Comparison of ENCODE assay signal across 8 cellular contexts in genomic region chr14:50559990-50560928, GRCh38. TPM values are rescaled to one million over a fixed set of nuclear protein-coding genes. Genes with fewer than 3 reads are reported as not detected.
A peak's percentile ranks its signal among the peaks of the same experiment; 100 is the strongest.
DNase-seq lines count a peak whose midpoint lies in the region; ATAC-seq, FAIRE-seq and TF ChIP-seq lines count a peak whose summit lies in the region.

ATL1 (plus strand) TSS chr14:50560145; CDS start chr14:50560266, 121 bp downstream.

- TF ChIP-seq CTCF in heart left ventricle (IDR thresholded peaks at IDR 0.05), result peak in 2 of 12 donors; percentile 5
- no peak for TF ChIP-seq CTCF in osteoblast (IDR thresholded peaks at IDR 0.05; ENCODE audit: extremely low read depth, low read depth, low read length)
- no peak for TF ChIP-seq CTCF in uterus (IDR thresholded peaks at IDR 0.05)

- ATAC-seq in heart left ventricle (peak; percentile 74 to 94 (median 92)), HG03469 (IDR thresholded peaks at IDR 0.05; ENCODE audit: unreplicated experiment) (no peak)

- no peaks in the 10 kb centered on the region for H3K36me3 ChIP-seq in MG63
- no peaks in the 10 kb centered on the region for H3K36me3 ChIP-seq in heart left ventricle
- H3K36me3 ChIP-seq in osteoblast (ENCODE audit: insufficient read depth, low read length), result no peaks in the 10 kb centered on the region
- no peaks in the 10 kb centered on the region for H3K36me3 ChIP-seq in uterus

- peak within 1 kb of the TSS; percentile 55 for H3K4me3 ChIP-seq in MG63
- H3K4me3 ChIP-seq in heart left ventricle, result peak within 1 kb of the TSS; percentile 45 to 83 (median 70)
- peak within 1 kb of the TSS; percentile 82 for H3K4me3 ChIP-seq in osteoblast (ENCODE audit: insufficient read depth, low read length)
- peak within 1 kb of the TSS; percentile 48 to 76 for H3K4me3 ChIP-seq in uterus

- H2AFZ ChIP-seq in osteoblast (ENCODE audit: low read length), result peak within 1 kb of the TSS; percentile 96

- peaks cover 0 to 17% (median 7%) of the 10 kb centered on the region in 12 donors for H3K4me1 ChIP-seq in heart left ventricle
- peaks cover 12% of the 10 kb centered on the region for H3K4me1 ChIP-seq in osteoblast (ENCODE audit: insufficient read depth, low read length)
- no peaks in the 10 kb centered on the region for H3K4me1 ChIP-seq in uterus

- 0 to 2% (median 0%) methylated on average over 21 to 66 of the region's 66 CpGs for WGBS in heart left ventricle, 4 donors

- no peak for TF ChIP-seq POLR2A in GM12892 (IDR thresholded peaks at IDR 0.05; ENCODE audit: low read depth, low read length)
- no peak for TF ChIP-seq POLR2A in heart left ventricle (IDR thresholded peaks at IDR 0.05)
- peak in 1 of 2 donors; percentile 45 for TF ChIP-seq POLR2A in uterus (IDR thresholded peaks at IDR 0.05)

- FAIRE-seq in GM12892 (lab: Jason Lieb, UNC), result peak; percentile 65

- peak within 1 kb of the TSS; percentile 56 to 92 (median 78) for H3K27ac ChIP-seq in heart left ventricle
- H3K27ac ChIP-seq in osteoblast (ENCODE audit: low read depth, low read length), result no peak within 1 kb of the TSS
- H3K27ac ChIP-seq in uterus, result peak within 1 kb of the TSS; percentile 87 to 92

- H3K9me3 ChIP-seq in MG63, result no peaks in the 10 kb centered on the region
- no peaks in the 10 kb centered on the region for H3K9me3 ChIP-seq in heart left ventricle
- H3K9me3 ChIP-seq in osteoblast (ENCODE audit: low read depth, low read length), result no peaks in the 10 kb centered on the region
- no peaks in the 10 kb centered on the region for H3K9me3 ChIP-seq in uterus

- H3K27me3 ChIP-seq in MG63 (no peaks in the 10 kb centered on the region; the same call in none of the 2 replicates), heart left ventricle (peaks cover 0 to 6% (median 0%) of the 10 kb centered on the region in 9 donors), osteoblast (ENCODE audit: insufficient read depth, low read length) (peaks cover 43% of the 10 kb centered on the region), uterus (no peaks in the 10 kb centered on the region)

- DNase-seq in GM12892 (ENCODE audit: insufficient read length) (peak; percentile 39), MG63 (peak; percentile 62), SK-N-DZ (ENCODE audit: low spot score) (peak; percentile 83), amygdala (lab: John Stamatoyannopoulos, UW) (peak in 55 of 56 donors; percentile 29 to 88 (median 72)), heart left ventricle (peak; percentile 72 to 84 (median 79)), osteoblast (ENCODE audit: insufficient read length, low spot score, missing footprints) (peak; percentile 94), uterus (peak; percentile 70 to 73)

- H4K20me1 ChIP-seq in osteoblast (ENCODE audit: insufficient read depth, low read length), result no peaks in the 10 kb centered on the region

- no peaks in the 10 kb centered on the region for H3K79me2 ChIP-seq in osteoblast (ENCODE audit: insufficient read depth, low read length)

- intact Hi-C loops in heart left ventricle (cut with DNase I), result no loop called here
- intact Hi-C loops in uterus (cut with DNase I; ENCODE audit: low total_unique reads), result no loop called here

- peak within 1 kb of the TSS; percentile 96 for H3K4me2 ChIP-seq in osteoblast (ENCODE audit: insufficient read depth, low read length)

RNA-seq across cellular contexts. Expression of gene ATL1, which starts in this region (rescaled TPM):
- 0.59 TPM for polyA plus RNA-seq in GM12892 (2012; ENCODE audit: missing spikeins)
- total RNA-seq in MG63 (2014; rRNA removed; shearing (Covaris generic); ENCODE audit: low replicate concordance), result 0.10 TPM in 1 of 2 replicates, not detected in the other
- polyA plus RNA-seq in SK-N-DZ (2014; cell fraction: cytosol; rRNA removed), result 16.0 and 20.2 TPM in 2 replicates
- 9.1 and 15.1 TPM in 2 replicates for polyA plus RNA-seq in SK-N-DZ (2014; cell fraction: nucleus; rRNA removed)
- total RNA-seq in heart left ventricle, result 1 to 10 TPM in 5 of 9 donors, under 1 TPM in 4; 0.28 to 3.1 (median 1.1) TPM
- polyA plus RNA-seq in heart left ventricle, result under 1 TPM; 0.30 to 0.67 TPM
- total RNA-seq in osteoblast, result 6.5 and 8.5 TPM in 2 replicates
- total RNA-seq in uterus, result 10 to 100 TPM in 3 of 4 donors, 1 to 10 TPM in 1; 1.5 to 24.3 (median 13.0) TPM

Comparison
In these comparisons a context has a peak if more than half of its experiments do, and no peak if none do; other contexts are left out.
1. Peak in DNase-seq and H3K4me3 ChIP-seq in MG63; RNA of the gene not detected or under 1 TPM.
2. DNase-seq: peak in every context shown above with its lines; median percentile 94 in osteoblast; 83 in SK-N-DZ; 79 in heart left ventricle; 72 in amygdala; 72 in uterus; 62 in MG63; 39 in GM12892.